ENCODE assay signal across 8 cellular contexts in genomic region chr5:52948418-52949076, GRCh38. TPM values are rescaled to one million over a fixed set of nuclear protein-coding genes. Genes with fewer than 3 reads are reported as not detected.
DNase-seq lines count a peak whose midpoint lies in the region; ATAC-seq and TF ChIP-seq lines count a peak whose summit lies in the region.

No MANE protein-coding gene starts in this region.

- 69% methylated on average over 1 of the region's 1 CpG for WGBS in liver

- DNase-seq in Ammon's horn (ENCODE audit: low spot score) = peak; percentile 86
- DNase-seq in NCI-H2171 treated with DMSO at 0.1 percent for 48 hours (lab: John Stamatoyannopoulos, UW) = peak; percentile 45
- no peak for DNase-seq in activated B cell treated with CpG ODN at 0.5 μM for 24 hours
- peak; percentile 25 for DNase-seq in cerebellum (ENCODE audit: low spot score)
- DNase-seq in stimulated activated CD4-positive, alpha-beta T cell treated with anti-CD3 and anti-CD28 coated beads, TNF-alpha, amount 100 ng/mL, for 24 hours (ENCODE audit: low read depth in 3 of 3) = peak; percentile 19 to 50 (median 26)

- no peak overlapping the region for H3K9ac ChIP-seq in liver (ENCODE audit: low read depth in 1 of 2, low read length in 2 of 2)

- CTCF ChIA-PET in activated B cell treated with CpG ODN at 0.5 μM for 24 hours (lab: Charles Lee) = interaction anchor here (0.8 to 3.2 kb wide), 6 partner anchors 11 to 1280 kb away, joined by 3 to 27 read pairs (median 3); no protein-coding TSS in a partner anchor

- H3K36me3 ChIP-seq in liver (ENCODE audit: control insufficient read depth in 4 of 4, insufficient read depth in 3 of 4, low read depth in 1 of 4, low read length in 3 of 4) = peaks cover under 1 to 35% (median 18%) of the 10 kb centered on the region in 4 donors

- intact Hi-C loops in activated B cell treated with CpG ODN at 0.5 μM for 24 hours (cut with micrococcal nuclease) = loop anchor here (1.0 to 5.0 kb wide), 2 partner anchors 148 to 1269 kb away; no protein-coding TSS in a partner anchor

- POLR2A ChIA-PET in activated B cell treated with CpG ODN at 0.5 μM for 24 hours (lab: Charles Lee) = no interaction called here

- peak; percentile 92 for TF ChIP-seq RAD21 in liver (IDR thresholded peaks at IDR 0.05)

- H3K27me3 Mint-ChIP-seq in activated B cell treated with CpG ODN at 0.5 μM for 24 hours = peaks cover 5% of the 10 kb centered on the region

- H3K9me3 ChIP-seq in liver (ENCODE audit: control insufficient read depth in 4 of 4, low read length in 3 of 4) = no peaks in the 10 kb centered on the region

- peak; percentile 100 for ATAC-seq in GM18870 (IDR thresholded peaks at IDR 0.05; ENCODE audit: unreplicated experiment)
- ATAC-seq in HG03095 (IDR thresholded peaks at IDR 0.05; ENCODE audit: unreplicated experiment) = peak; percentile 100
- ATAC-seq in activated B cell treated with CpG ODN at 0.5 μM for 24 hours (ENCODE audit: low read depth) = peak; percentile 96

- TF ChIP-seq CTCF in activated B cell treated with CpG ODN at 0.5 μM for 24 hours (IDR thresholded peaks at IDR 0.05) (no peak), liver (IDR thresholded peaks at IDR 0.05; ENCODE audit: low read depth, low read length, missing input control) (peak; percentile 69)

- peaks cover 10% of the 10 kb centered on the region for H3K4me1 Mint-ChIP-seq in activated B cell treated with CpG ODN at 0.5 μM for 24 hours

- no peaks in the 10 kb centered on the region for H3K27me3 ChIP-seq in liver (ENCODE audit: control insufficient read depth in 4 of 4, insufficient read depth in 4 of 4, low read length in 3 of 4)

- no peaks in the 10 kb centered on the region for H3K9me3 Mint-ChIP-seq in activated B cell treated with CpG ODN at 0.5 μM for 24 hours

- no peak overlapping the region for H3K27ac ChIP-seq in liver (ENCODE audit: low read depth in 1 of 2, low read length in 2 of 2)

- no peak overlapping the region for H3K27ac Mint-ChIP-seq in activated B cell treated with CpG ODN at 0.5 μM for 24 hours

- no peak overlapping the region for H3K4me3 ChIP-seq in liver (ENCODE audit: low read depth in 1 of 3, low read length in 3 of 3)

- H3K36me3 Mint-ChIP-seq in activated B cell treated with CpG ODN at 0.5 μM for 24 hours (ENCODE audit: low read depth) = no peaks in the 10 kb centered on the region

- no peak overlapping the region for H3K4me3 Mint-ChIP-seq in activated B cell treated with CpG ODN at 0.5 μM for 24 hours

- no peaks in the 10 kb centered on the region for H3K4me1 ChIP-seq in liver (ENCODE audit: control insufficient read depth in 4 of 4, insufficient read depth in 4 of 4, low read length in 3 of 4)

TF ChIP-seq in liver, 16 proteins besides CTCF, POLR2A, EP300 and RAD21:
- TF ChIP-seq GABPA (IDR thresholded peaks at IDR 0.05 in 1 of 2, conservative IDR thresholded peaks at IDR 0.05 in 1 of 2) (no peak), SP1 (IDR thresholded peaks at IDR 0.05) (no peak), TAF1 (conservative IDR thresholded peaks at IDR 0.05) (no peak), REST (IDR thresholded peaks at IDR 0.05) (no peak), FOXA1 (IDR thresholded peaks at IDR 0.05) (no peak), ATF3 (IDR thresholded peaks at IDR 0.05) (no peak), HNF4A (conservative IDR thresholded peaks at IDR 0.05) (no peak)
TF ChIP-seq in liver: peak in this region for 0.

RNA-seq across cellular contexts. Expression of gene ITGA2, which starts 40.6 kb away (rescaled TPM):
- 0.05 and 0.07 TPM in 2 replicates for total RNA-seq in activated B cell treated with CpG ODN at 0.5 μM for 24 hours
- total RNA-seq in cerebellum = 1.1 TPM
- under 1 TPM; 0.42 to 0.61 TPM for total RNA-seq in liver
- under 1 TPM; 0.12 to 0.24 TPM for polyA plus RNA-seq in liver
